In the genomic region with DNA sequence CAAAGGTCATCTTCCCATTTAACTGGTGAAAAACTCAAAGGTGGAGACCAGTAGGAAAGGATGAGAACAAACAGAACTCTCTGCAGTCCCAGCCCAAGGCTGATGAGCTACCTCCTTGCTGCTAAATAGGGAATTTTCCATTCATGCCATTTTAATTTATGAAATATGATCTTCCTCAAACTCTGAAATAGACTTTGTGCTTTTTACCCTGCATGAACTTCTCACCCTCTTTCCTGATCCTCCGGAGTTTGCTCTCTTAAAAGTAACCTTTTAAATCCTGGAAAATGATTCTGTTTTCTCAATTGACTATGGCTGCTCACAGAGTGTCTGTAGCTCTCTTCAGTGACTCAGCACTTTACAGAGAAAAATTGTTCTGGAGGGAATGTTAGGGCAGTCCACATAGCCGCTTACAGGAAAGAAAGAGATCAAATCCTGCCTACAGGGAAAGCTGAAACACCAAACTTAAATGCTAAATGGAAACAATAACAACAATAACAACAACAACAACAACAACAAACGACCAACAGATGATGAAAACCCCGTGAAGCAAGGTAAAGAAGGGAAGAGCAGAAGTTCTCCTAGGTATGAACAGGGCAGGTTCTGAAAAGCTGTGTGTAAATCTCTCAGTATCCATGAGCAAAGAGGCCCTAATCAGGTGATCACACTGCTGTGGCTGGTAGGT, we compare ENCODE assay signal across 1 cellular context.
A peak's percentile ranks its signal among the peaks of the same experiment; 100 is the strongest.
TF ChIP-seq lines count a peak whose summit lies in the region.

No MANE protein-coding gene starts in this region.

TF ChIP-seq in HepG2, 621 proteins besides CTCF, POLR2A, EP300 and RAD21 (continued from another document and continues in another):
- TF ChIP-seq HNRNPL (IDR thresholded peaks at IDR 0.05; ENCODE audit: low read depth, low read length) (no peak), ZFP36 (IDR thresholded peaks at IDR 0.05; ENCODE audit: borderline replicate concordance, low read depth, low read length, partially characterized antibody) (no peak), RFX5 (IDR thresholded peaks at IDR 0.05; ENCODE audit: low read depth, low read length) (no peak), MXI1 (IDR thresholded peaks at IDR 0.05; ENCODE audit: borderline replicate concordance, low read depth, low read length) (no peak), EHMT2 (IDR thresholded peaks at IDR 0.05; ENCODE audit: borderline replicate concordance, low read depth, low read length) (peak; percentile 93; the same call in 1 of the 2 replicates), ZNF33A (CRISPR knock-in tag; IDR thresholded peaks at IDR 0.05; ENCODE audit: borderline replicate concordance) (no peak), RFXANK (CRISPR knock-in tag; IDR thresholded peaks at IDR 0.05) (no peak), CBX2 (IDR thresholded peaks at IDR 0.05; ENCODE audit: low read depth, low read length) (no peak), CBX2 (CRISPR knock-in tag; IDR thresholded peaks at IDR 0.05; ENCODE audit: low read depth) (no peak), CREB1 (IDR thresholded peaks at IDR 0.05) (no peak), CREB1 (CRISPR knock-in tag; IDR thresholded peaks at IDR 0.05) (no peak; the same call in 1 of the 2 replicates), SETDB1 (CRISPR knock-in tag; IDR thresholded peaks at IDR 0.05; ENCODE audit: borderline replicate concordance) (no peak), ZNF772 (CRISPR knock-in tag; IDR thresholded peaks at IDR 0.05) (no peak), ZNF430 (CRISPR knock-in tag; IDR thresholded peaks at IDR 0.05) (peak; percentile 80), PHB2 (IDR thresholded peaks at IDR 0.05; ENCODE audit: partially characterized antibody) (no peak), ZNF766 (CRISPR knock-in tag; IDR thresholded peaks at IDR 0.05; ENCODE audit: borderline replicate concordance) (no peak), DPF2 (CRISPR knock-in tag; IDR thresholded peaks at IDR 0.05; ENCODE audit: borderline replicate concordance, low read depth) (no peak), DR1 (CRISPR knock-in tag; IDR thresholded peaks at IDR 0.05) (no peak; the same call in 1 of the 2 replicates), TBX2 (CRISPR knock-in tag; IDR thresholded peaks at IDR 0.05; ENCODE audit: borderline replicate concordance) (peak; percentile 60; the same call in 1 of the 2 replicates), ZBTB20 (CRISPR knock-in tag; IDR thresholded peaks at IDR 0.05; ENCODE audit: borderline replicate concordance, low read depth) (no peak), HNF4G (IDR thresholded peaks at IDR 0.05; ENCODE audit: borderline replicate concordance, low read depth, low read length) (peak; percentile 76), HNF4G (CRISPR knock-in tag; IDR thresholded peaks at IDR 0.05; ENCODE audit: borderline replicate concordance, low read depth) (no peak), ZNF451 (CRISPR knock-in tag; IDR thresholded peaks at IDR 0.05) (no peak), ZNF33B (CRISPR knock-in tag; IDR thresholded peaks at IDR 0.05) (no peak), KLF15 (CRISPR knock-in tag; IDR thresholded peaks at IDR 0.05; ENCODE audit: borderline replicate concordance) (no peak), SCMH1 (CRISPR knock-in tag; IDR thresholded peaks at IDR 0.05; ENCODE audit: borderline replicate concordance) (no peak), TBL1XR1 (IDR thresholded peaks at IDR 0.05; ENCODE audit: borderline replicate concordance, low read length, partially characterized antibody) (peak; percentile 18), AHR (CRISPR knock-in tag; IDR thresholded peaks at IDR 0.05) (no peak), ZBTB8A (CRISPR knock-in tag; IDR thresholded peaks at IDR 0.05; ENCODE audit: borderline replicate concordance, low read depth) (no peak), ZNF589 (CRISPR knock-in tag; conservative IDR thresholded peaks at IDR 0.05) (no peak), ZNF326 (CRISPR knock-in tag; IDR thresholded peaks at IDR 0.05; ENCODE audit: borderline replicate concordance) (no peak), DMAP1 (CRISPR knock-in tag; IDR thresholded peaks at IDR 0.05) (peak; percentile 45; the same call in 1 of the 2 replicates), ZNF253 (CRISPR knock-in tag; IDR thresholded peaks at IDR 0.05; ENCODE audit: borderline replicate concordance) (no peak), PHF5A (CRISPR knock-in tag; IDR thresholded peaks at IDR 0.05; ENCODE audit: low read depth, unreplicated experiment) (peak; percentile 89), HDAC2 (CRISPR knock-in tag; IDR thresholded peaks at IDR 0.05) (no peak; the same call in 1 of the 2 replicates), ZNF720 (CRISPR knock-in tag; IDR thresholded peaks at IDR 0.05) (no peak), ZNF761 (CRISPR knock-in tag; conservative IDR thresholded peaks at IDR 0.05) (no peak), HMGA1 (CRISPR knock-in tag; conservative IDR thresholded peaks at IDR 0.05) (no peak), GTF3A (CRISPR knock-in tag; conservative IDR thresholded peaks at IDR 0.05) (no peak), RFX3 (CRISPR knock-in tag; IDR thresholded peaks at IDR 0.05) (no peak), SMAD3 (CRISPR knock-in tag; IDR thresholded peaks at IDR 0.05) (no peak), NR2C2 (CRISPR knock-in tag; IDR thresholded peaks at IDR 0.05; ENCODE audit: borderline replicate concordance) (peak; percentile 47; the same call in 1 of the 2 replicates)
- TF ChIP-seq, protein P1, sequence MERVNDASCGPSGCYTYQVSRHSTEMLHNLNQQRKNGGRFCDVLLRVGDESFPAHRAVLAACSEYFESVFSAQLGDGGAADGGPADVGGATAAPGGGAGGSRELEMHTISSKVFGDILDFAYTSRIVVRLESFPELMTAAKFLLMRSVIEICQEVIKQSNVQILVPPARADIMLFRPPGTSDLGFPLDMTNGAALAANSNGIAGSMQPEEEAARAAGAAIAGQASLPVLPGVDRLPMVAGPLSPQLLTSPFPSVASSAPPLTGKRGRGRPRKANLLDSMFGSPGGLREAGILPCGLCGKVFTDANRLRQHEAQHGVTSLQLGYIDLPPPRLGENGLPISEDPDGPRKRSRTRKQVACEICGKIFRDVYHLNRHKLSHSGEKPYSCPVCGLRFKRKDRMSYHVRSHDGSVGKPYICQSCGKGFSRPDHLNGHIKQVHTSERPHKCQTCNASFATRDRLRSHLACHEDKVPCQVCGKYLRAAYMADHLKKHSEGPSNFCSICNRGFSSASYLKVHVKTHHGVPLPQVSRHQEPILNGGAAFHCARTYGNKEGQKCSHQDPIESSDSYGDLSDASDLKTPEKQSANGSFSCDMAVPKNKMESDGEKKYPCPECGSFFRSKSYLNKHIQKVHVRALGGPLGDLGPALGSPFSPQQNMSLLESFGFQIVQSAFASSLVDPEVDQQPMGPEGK (CRISPR knock-in tag; IDR thresholded peaks at IDR 0.05): no peak
- TF ChIP-seq, protein P2, sequence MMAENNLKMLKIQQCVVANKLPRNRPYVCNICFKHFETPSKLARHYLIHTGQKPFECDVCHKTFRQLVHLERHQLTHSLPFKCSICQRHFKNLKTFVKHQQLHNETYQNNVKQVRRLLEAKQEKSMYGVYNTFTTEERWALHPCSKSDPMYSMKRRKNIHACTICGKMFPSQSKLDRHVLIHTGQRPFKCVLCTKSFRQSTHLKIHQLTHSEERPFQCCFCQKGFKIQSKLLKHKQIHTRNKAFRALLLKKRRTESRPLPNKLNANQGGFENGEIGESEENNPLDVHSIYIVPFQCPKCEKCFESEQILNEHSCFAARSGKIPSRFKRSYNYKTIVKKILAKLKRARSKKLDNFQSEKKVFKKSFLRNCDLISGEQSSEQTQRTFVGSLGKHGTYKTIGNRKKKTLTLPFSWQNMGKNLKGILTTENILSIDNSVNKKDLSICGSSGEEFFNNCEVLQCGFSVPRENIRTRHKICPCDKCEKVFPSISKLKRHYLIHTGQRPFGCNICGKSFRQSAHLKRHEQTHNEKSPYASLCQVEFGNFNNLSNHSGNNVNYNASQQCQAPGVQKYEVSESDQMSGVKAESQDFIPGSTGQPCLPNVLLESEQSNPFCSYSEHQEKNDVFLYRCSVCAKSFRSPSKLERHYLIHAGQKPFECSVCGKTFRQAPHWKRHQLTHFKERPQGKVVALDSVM (CRISPR knock-in tag; IDR thresholded peaks at IDR 0.05): peak; percentile 26; the same call in 1 of the 2 replicates
- TF ChIP-seq, protein P3, sequence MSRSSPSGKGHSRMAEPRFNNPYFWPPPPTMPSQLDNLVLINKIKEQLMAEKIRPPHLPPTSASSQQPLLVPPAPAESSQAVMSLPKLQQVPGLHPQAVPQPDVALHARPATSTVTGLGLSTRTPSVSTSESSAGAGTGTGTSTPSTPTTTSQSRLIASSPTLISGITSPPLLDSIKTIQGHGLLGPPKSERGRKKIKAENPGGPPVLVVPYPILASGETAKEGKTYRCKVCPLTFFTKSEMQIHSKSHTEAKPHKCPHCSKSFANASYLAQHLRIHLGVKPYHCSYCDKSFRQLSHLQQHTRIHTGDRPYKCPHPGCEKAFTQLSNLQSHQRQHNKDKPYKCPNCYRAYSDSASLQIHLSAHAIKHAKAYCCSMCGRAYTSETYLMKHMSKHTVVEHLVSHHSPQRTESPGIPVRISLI (CRISPR knock-in tag; IDR thresholded peaks at IDR 0.05; ENCODE audit: borderline replicate concordance): peak; percentile 12; the same call in 1 of the 2 replicates
- TF ChIP-seq, protein P4, sequence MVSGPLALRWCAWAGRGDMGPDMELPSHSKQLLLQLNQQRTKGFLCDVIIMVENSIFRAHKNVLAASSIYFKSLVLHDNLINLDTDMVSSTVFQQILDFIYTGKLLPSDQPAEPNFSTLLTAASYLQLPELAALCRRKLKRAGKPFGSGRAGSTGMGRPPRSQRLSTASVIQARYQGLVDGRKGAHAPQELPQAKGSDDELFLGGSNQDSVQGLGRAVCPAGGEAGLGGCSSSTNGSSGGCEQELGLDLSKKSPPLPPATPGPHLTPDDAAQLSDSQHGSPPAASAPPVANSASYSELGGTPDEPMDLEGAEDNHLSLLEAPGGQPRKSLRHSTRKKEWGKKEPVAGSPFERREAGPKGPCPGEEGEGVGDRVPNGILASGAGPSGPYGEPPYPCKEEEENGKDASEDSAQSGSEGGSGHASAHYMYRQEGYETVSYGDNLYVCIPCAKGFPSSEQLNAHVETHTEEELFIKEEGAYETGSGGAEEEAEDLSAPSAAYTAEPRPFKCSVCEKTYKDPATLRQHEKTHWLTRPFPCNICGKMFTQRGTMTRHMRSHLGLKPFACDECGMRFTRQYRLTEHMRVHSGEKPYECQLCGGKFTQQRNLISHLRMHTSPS (CRISPR knock-in tag; IDR thresholded peaks at IDR 0.05; ENCODE audit: low read depth): no peak
- TF ChIP-seq, protein P5, sequence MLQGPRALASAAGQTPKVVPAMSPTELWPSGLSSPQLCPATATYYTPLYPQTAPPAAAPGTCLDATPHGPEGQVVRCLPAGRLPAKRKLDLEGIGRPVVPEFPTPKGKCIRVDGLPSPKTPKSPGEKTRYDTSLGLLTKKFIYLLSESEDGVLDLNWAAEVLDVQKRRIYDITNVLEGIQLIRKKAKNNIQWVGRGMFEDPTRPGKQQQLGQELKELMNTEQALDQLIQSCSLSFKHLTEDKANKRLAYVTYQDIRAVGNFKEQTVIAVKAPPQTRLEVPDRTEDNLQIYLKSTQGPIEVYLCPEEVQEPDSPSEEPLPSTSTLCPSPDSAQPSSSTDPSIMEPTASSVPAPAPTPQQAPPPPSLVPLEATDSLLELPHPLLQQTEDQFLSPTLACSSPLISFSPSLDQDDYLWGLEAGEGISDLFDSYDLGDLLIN (CRISPR knock-in tag; IDR thresholded peaks at IDR 0.05; ENCODE audit: borderline replicate concordance): no peak
- TF ChIP-seq, protein P6, sequence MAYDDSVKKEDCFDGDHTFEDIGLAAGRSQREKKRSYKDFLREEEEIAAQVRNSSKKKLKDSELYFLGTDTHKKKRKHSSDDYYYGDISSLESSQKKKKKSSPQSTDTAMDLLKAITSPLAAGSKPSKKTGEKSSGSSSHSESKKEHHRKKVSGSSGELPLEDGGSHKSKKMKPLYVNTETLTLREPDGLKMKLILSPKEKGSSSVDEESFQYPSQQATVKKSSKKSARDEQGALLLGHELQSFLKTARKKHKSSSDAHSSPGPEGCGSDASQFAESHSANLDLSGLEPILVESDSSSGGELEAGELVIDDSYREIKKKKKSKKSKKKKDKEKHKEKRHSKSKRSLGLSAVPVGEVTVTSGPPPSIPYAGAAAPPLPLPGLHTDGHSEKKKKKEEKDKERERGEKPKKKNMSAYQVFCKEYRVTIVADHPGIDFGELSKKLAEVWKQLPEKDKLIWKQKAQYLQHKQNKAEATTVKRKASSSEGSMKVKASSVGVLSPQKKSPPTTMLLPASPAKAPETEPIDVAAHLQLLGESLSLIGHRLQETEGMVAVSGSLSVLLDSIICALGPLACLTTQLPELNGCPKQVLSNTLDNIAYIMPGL (CRISPR knock-in tag; IDR thresholded peaks at IDR 0.05; ENCODE audit: borderline replicate concordance in 1 of 2, low read depth in 1 of 2): peak; percentile 44 to 62
- TF ChIP-seq, protein P7, sequence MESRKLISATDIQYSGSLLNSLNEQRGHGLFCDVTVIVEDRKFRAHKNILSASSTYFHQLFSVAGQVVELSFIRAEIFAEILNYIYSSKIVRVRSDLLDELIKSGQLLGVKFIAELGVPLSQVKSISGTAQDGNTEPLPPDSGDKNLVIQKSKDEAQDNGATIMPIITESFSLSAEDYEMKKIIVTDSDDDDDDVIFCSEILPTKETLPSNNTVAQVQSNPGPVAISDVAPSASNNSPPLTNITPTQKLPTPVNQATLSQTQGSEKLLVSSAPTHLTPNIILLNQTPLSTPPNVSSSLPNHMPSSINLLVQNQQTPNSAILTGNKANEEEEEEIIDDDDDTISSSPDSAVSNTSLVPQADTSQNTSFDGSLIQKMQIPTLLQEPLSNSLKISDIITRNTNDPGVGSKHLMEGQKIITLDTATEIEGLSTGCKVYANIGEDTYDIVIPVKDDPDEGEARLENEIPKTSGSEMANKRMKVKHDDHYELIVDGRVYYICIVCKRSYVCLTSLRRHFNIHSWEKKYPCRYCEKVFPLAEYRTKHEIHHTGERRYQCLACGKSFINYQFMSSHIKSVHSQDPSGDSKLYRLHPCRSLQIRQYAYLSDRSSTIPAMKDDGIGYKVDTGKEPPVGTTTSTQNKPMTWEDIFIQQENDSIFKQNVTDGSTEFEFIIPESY (CRISPR knock-in tag; IDR thresholded peaks at IDR 0.05): no peak
- TF ChIP-seq, protein P8, sequence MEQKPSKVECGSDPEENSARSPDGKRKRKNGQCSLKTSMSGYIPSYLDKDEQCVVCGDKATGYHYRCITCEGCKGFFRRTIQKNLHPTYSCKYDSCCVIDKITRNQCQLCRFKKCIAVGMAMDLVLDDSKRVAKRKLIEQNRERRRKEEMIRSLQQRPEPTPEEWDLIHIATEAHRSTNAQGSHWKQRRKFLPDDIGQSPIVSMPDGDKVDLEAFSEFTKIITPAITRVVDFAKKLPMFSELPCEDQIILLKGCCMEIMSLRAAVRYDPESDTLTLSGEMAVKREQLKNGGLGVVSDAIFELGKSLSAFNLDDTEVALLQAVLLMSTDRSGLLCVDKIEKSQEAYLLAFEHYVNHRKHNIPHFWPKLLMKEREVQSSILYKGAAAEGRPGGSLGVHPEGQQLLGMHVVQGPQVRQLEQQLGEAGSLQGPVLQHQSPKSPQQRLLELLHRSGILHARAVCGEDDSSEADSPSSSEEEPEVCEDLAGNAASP (CRISPR knock-in tag; IDR thresholded peaks at IDR 0.05; ENCODE audit: borderline replicate concordance): peak; percentile 97
- TF ChIP-seq, protein P9, sequence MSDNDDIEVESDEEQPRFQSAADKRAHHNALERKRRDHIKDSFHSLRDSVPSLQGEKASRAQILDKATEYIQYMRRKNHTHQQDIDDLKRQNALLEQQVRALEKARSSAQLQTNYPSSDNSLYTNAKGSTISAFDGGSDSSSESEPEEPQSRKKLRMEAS (IDR thresholded peaks at IDR 0.05): 0 out of 2 replicates have a peak, but pooled peaks have one; percentile 17
